23 cellular contexts compared by ENCODE assay signal in genomic region chr4:84298023-84298718, GRCh38.
"Had no signal": no experiment of that assay in that cellular context is flagged by ENCODE, and none has a peak within 500 bp of the region (broad histone marks: within the 10 kb centered on the region; RNA-seq: fewer than 3 reads in every experiment).

No MANE protein-coding gene starts in this region.

- H3K27ac Mint-ChIP-seq: activated B cell treated with CpG ODN at 0.5 μM for 24 hours; activated CD4-positive, alpha-beta T cell treated with anti-CD3 and anti-CD28 coated beads for 36 hours; activated naive CD4-positive, alpha-beta T cell treated with anti-CD3 and anti-CD28 coated beads for 36 hours; activated naive CD8-positive, alpha-beta T cell treated with anti-CD3 and anti-CD28 coated beads, Interleukin-2, amount 10 ng/mL, durations not matched to agents 7 days and 5 days; immature natural killer cell; natural killer cell; stimulated activated effector memory CD8-positive, alpha-beta T cell treated with anti-CD3 and anti-CD28 coated beads, Interleukin-12 subunit alpha, Interleukin-12 subunit beta, amount 100 ng/mL, for 72 hours; stimulated activated naive CD8-positive, alpha-beta T cell treated with anti-CD3 and anti-CD28 coated beads, Interleukin-15, amount 100 ng/mL, for 72 hours had no signal

- H3K4me1 ChIP-seq: breast epithelium, right lobe of liver, tibial artery had no signal

- H3K27me3 Mint-ChIP-seq: activated B cell treated with CpG ODN at 0.5 μM for 24 hours; activated CD4-positive, alpha-beta T cell treated with anti-CD3 and anti-CD28 coated beads for 36 hours; activated naive CD8-positive, alpha-beta T cell treated with anti-CD3 and anti-CD28 coated beads, Interleukin-2, amount 10 ng/mL, durations not matched to agents 7 days and 5 days; central memory CD8-positive, alpha-beta T cell; stimulated activated naive CD8-positive, alpha-beta T cell treated with anti-CD3 and anti-CD28 coated beads, Interleukin-15, amount 100 ng/mL, for 72 hours had no signal

- H3K36me3 ChIP-seq: breast epithelium, right lobe of liver, tibial artery had no signal

- H3K27ac ChIP-seq: breast epithelium, hepatocyte, right lobe of liver, tibial artery had no signal

- DNase-seq: activated B cell treated with CpG ODN at 0.5 μM for 24 hours; activated CD4-positive, alpha-beta T cell treated with anti-CD3 and anti-CD28 coated beads for 36 hours; activated CD4-positive, alpha-beta T cell treated with anti-CD3 and anti-CD28 coated beads, Interleukin-2, amount 50 U/mL, for 48 hours; activated effector memory CD4-positive, alpha-beta T cell treated with Interleukin-2 at 50 U/mL for 16 hours; activated naive CD4-positive, alpha-beta T cell treated with anti-CD3 and anti-CD28 coated beads for 36 hours; activated naive CD8-positive, alpha-beta T cell treated with anti-CD3 and anti-CD28 coated beads, Interleukin-2, amount 10 ng/mL, durations not matched to agents 7 days and 5 days; activated T-cell treated with anti-CD3 and anti-CD28 coated beads, Interleukin-2, amount 50 U/mL, for 48 hours; amniotic stem cell; effector memory CD4-positive, alpha-beta T cell; foreskin melanocyte; immature natural killer cell; natural killer cell; nucleus accumbens; right lobe of liver; stimulated activated CD4-positive, alpha-beta T cell treated with anti-CD3 and anti-CD28 coated beads, Interleukin-1b, Interleukin-23, amount 100 ng/mL, for 48 hours; stimulated activated naive CD8-positive, alpha-beta T cell treated with anti-CD3 and anti-CD28 coated beads, Interleukin-15, amount 100 ng/mL, for 72 hours; T1000; tibial artery had no signal

- H3K36me3 Mint-ChIP-seq: activated naive CD8-positive, alpha-beta T cell treated with anti-CD3 and anti-CD28 coated beads, Interleukin-2, amount 10 ng/mL, durations not matched to agents 7 days and 5 days; immature natural killer cell; natural killer cell; stimulated activated effector memory CD8-positive, alpha-beta T cell treated with anti-CD3 and anti-CD28 coated beads, Interleukin-12 subunit alpha, Interleukin-12 subunit beta, amount 100 ng/mL, for 72 hours had no signal

- H3K9me3 ChIP-seq: breast epithelium, right lobe of liver, tibial artery had no signal

- H3K4me3 Mint-ChIP-seq: activated B cell treated with CpG ODN at 0.5 μM for 24 hours; activated CD4-positive, alpha-beta T cell treated with anti-CD3 and anti-CD28 coated beads for 36 hours; activated naive CD4-positive, alpha-beta T cell treated with anti-CD3 and anti-CD28 coated beads for 36 hours; activated naive CD8-positive, alpha-beta T cell treated with anti-CD3 and anti-CD28 coated beads, Interleukin-2, amount 10 ng/mL, durations not matched to agents 7 days and 5 days; central memory CD8-positive, alpha-beta T cell; immature natural killer cell; natural killer cell; stimulated activated effector memory CD8-positive, alpha-beta T cell treated with anti-CD3 and anti-CD28 coated beads, Interleukin-12 subunit alpha, Interleukin-12 subunit beta, amount 100 ng/mL, for 72 hours; stimulated activated naive CD8-positive, alpha-beta T cell treated with anti-CD3 and anti-CD28 coated beads, Interleukin-15, amount 100 ng/mL, for 72 hours had no signal

- H3K4me1 Mint-ChIP-seq: activated B cell treated with CpG ODN at 0.5 μM for 24 hours; activated CD4-positive, alpha-beta T cell treated with anti-CD3 and anti-CD28 coated beads for 36 hours; activated naive CD8-positive, alpha-beta T cell treated with anti-CD3 and anti-CD28 coated beads, Interleukin-2, amount 10 ng/mL, durations not matched to agents 7 days and 5 days; central memory CD8-positive, alpha-beta T cell; immature natural killer cell; natural killer cell; stimulated activated effector memory CD8-positive, alpha-beta T cell treated with anti-CD3 and anti-CD28 coated beads, Interleukin-12 subunit alpha, Interleukin-12 subunit beta, amount 100 ng/mL, for 72 hours; stimulated activated naive CD8-positive, alpha-beta T cell treated with anti-CD3 and anti-CD28 coated beads, Interleukin-15, amount 100 ng/mL, for 72 hours had no signal

- H3K9me3 Mint-ChIP-seq: stimulated activated effector memory CD8-positive, alpha-beta T cell treated with anti-CD3 and anti-CD28 coated beads, Interleukin-12 subunit alpha, Interleukin-12 subunit beta, amount 100 ng/mL, for 72 hours had no signal

- H3K4me3 ChIP-seq: breast epithelium, hepatocyte, lung, right lobe of liver, tibial artery had no signal

- H3K27me3 ChIP-seq: breast epithelium, hepatocyte, right lobe of liver, tibial artery had no signal
